1 cellular context compared by ENCODE assay signal in genomic region chr19:14250870-14251269, GRCh38.
TF ChIP-seq lines count a peak whose summit lies in the region.

No MANE protein-coding gene starts in this region.

TF ChIP-seq in GM23338, 12 proteins besides CTCF, POLR2A, EP300 and RAD21:
- TF ChIP-seq ZNF462 (CRISPR knock-in tag; IDR thresholded peaks at IDR 0.05) = no peak
